In genomic region chr3:5400959-5401358, GRCh38 we compare ENCODE assay signal across 15 cellular contexts.
DNase-seq lines count a peak whose midpoint lies in the region; ATAC-seq and TF ChIP-seq lines count a peak whose summit lies in the region.
"Had no signal": no experiment of that assay in that cellular context is flagged by ENCODE, and none has a peak within 500 bp of the region (broad histone marks: within the 10 kb centered on the region; RNA-seq: fewer than 3 reads in every experiment).

No MANE protein-coding gene starts in this region.

- no peak for TF ChIP-seq POLR2A in upper lobe of left lung (IDR thresholded peaks at IDR 0.05)

- H3K4me3 Mint-ChIP-seq in activated naive CD8-positive, alpha-beta T cell treated with anti-CD3 and anti-CD28 coated beads, Interleukin-2, amount 50 U/mL, for 24 hours, result no peak overlapping the region
- no peak overlapping the region for H3K4me3 Mint-ChIP-seq in activated naive CD8-positive, alpha-beta T cell treated with anti-CD3 and anti-CD28 coated beads for 36 hours
- no peak overlapping the region for H3K4me3 Mint-ChIP-seq in nephron progenitor cell
- H3K4me3 Mint-ChIP-seq: CD4-positive, alpha-beta T cell had no signal

- no peak for DNase-seq in activated naive CD8-positive, alpha-beta T cell treated with anti-CD3 and anti-CD28 coated beads, Interleukin-2, amount 50 U/mL, for 24 hours
- DNase-seq in activated naive CD8-positive, alpha-beta T cell treated with anti-CD3 and anti-CD28 coated beads for 36 hours, result no peak
- DNase-seq in nephron progenitor cell (no peak), upper lobe of left lung (no peak), NCI-H1694 (lab: John Stamatoyannopoulos, UW) (no peak), NCI-H2029 (lab: John Stamatoyannopoulos, UW) (no peak)
- no peak for DNase-seq in activated CD4-positive, alpha-beta T cell treated with anti-CD3 and anti-CD28 coated beads, Interleukin-2, amount 50 U/mL, for 4 hours
- DNase-seq: AML-193; Caco-2; CD4-positive, alpha-beta T cell; GM23248; HCEC 1CT had no signal

- no peak overlapping the region for H3K27ac ChIP-seq in upper lobe of left lung
- H3K27ac ChIP-seq: 22Rv1, A549, C4-2B, GM23248 had no signal

- H3K36me3 Mint-ChIP-seq in activated naive CD8-positive, alpha-beta T cell treated with anti-CD3 and anti-CD28 coated beads, Interleukin-2, amount 50 U/mL, for 24 hours (ENCODE audit: low read depth), result no peaks in the 10 kb centered on the region
- H3K36me3 Mint-ChIP-seq in activated naive CD8-positive, alpha-beta T cell treated with anti-CD3 and anti-CD28 coated beads for 36 hours, result no peaks in the 10 kb centered on the region
- no peaks in the 10 kb centered on the region for H3K36me3 Mint-ChIP-seq in nephron progenitor cell (ENCODE audit: low read depth)

- TF ChIP-seq CTCF in nephron progenitor cell (IDR thresholded peaks at IDR 0.05) (no peak), upper lobe of left lung (IDR thresholded peaks at IDR 0.05) (no peak)

- no peaks in the 10 kb centered on the region for H3K4me1 ChIP-seq in upper lobe of left lung
- H3K4me1 ChIP-seq: A549, Caco-2 had no signal

- no peaks in the 10 kb centered on the region for H3K9me3 Mint-ChIP-seq in activated naive CD8-positive, alpha-beta T cell treated with anti-CD3 and anti-CD28 coated beads, Interleukin-2, amount 50 U/mL, for 24 hours
- H3K9me3 Mint-ChIP-seq in activated naive CD8-positive, alpha-beta T cell treated with anti-CD3 and anti-CD28 coated beads for 36 hours, result no peaks in the 10 kb centered on the region
- H3K9me3 Mint-ChIP-seq in nephron progenitor cell, result no peaks in the 10 kb centered on the region
- H3K9me3 Mint-ChIP-seq: CD4-positive, alpha-beta T cell had no signal

- ATAC-seq in activated naive CD8-positive, alpha-beta T cell treated with anti-CD3 and anti-CD28 coated beads, Interleukin-2, amount 50 U/mL, for 24 hours, result peak; percentile 33
- peak; percentile 23 to 30 for ATAC-seq in upper lobe of left lung (ENCODE audit: low FRiP score in 2 of 2)

- H3K27me3 Mint-ChIP-seq in activated naive CD8-positive, alpha-beta T cell treated with anti-CD3 and anti-CD28 coated beads, Interleukin-2, amount 50 U/mL, for 24 hours, result peaks cover 6% of the 10 kb centered on the region
- H3K27me3 Mint-ChIP-seq in activated naive CD8-positive, alpha-beta T cell treated with anti-CD3 and anti-CD28 coated beads for 36 hours, result peaks cover 14% of the 10 kb centered on the region
- peaks cover 6% of the 10 kb centered on the region for H3K27me3 Mint-ChIP-seq in nephron progenitor cell (ENCODE audit: low read depth, poor library complexity)

- no peak overlapping the region for H3K4me3 ChIP-seq in upper lobe of left lung
- H3K4me3 ChIP-seq: A549, GM23248 had no signal

- no peak overlapping the region for H3K27ac Mint-ChIP-seq in activated naive CD8-positive, alpha-beta T cell treated with anti-CD3 and anti-CD28 coated beads, Interleukin-2, amount 50 U/mL, for 24 hours
- H3K27ac Mint-ChIP-seq in activated naive CD8-positive, alpha-beta T cell treated with anti-CD3 and anti-CD28 coated beads for 36 hours, result no peak overlapping the region
- peak overlapping the region; percentile 44 for H3K27ac Mint-ChIP-seq in nephron progenitor cell
- H3K27ac Mint-ChIP-seq: CD4-positive, alpha-beta T cell had no signal

- no peaks in the 10 kb centered on the region for H3K27me3 ChIP-seq in upper lobe of left lung

- WGBS in upper lobe of left lung, 2 donors, result 89 to 92% methylated on average over 10 of the region's 10 CpGs

- H3K36me3 ChIP-seq in upper lobe of left lung, result no peaks in the 10 kb centered on the region

- H3K9me3 ChIP-seq in upper lobe of left lung, result no peaks in the 10 kb centered on the region
- H3K9me3 ChIP-seq: A549, Caco-2 had no signal

- no peak for TF ChIP-seq EP300 in upper lobe of left lung (IDR thresholded peaks at IDR 0.05)

- H3K4me1 Mint-ChIP-seq in activated naive CD8-positive, alpha-beta T cell treated with anti-CD3 and anti-CD28 coated beads, Interleukin-2, amount 50 U/mL, for 24 hours, result no peaks in the 10 kb centered on the region
- no peaks in the 10 kb centered on the region for H3K4me1 Mint-ChIP-seq in activated naive CD8-positive, alpha-beta T cell treated with anti-CD3 and anti-CD28 coated beads for 36 hours
- H3K4me1 Mint-ChIP-seq in nephron progenitor cell, result no peaks in the 10 kb centered on the region
